ENCODE assay signal across 13 cellular contexts in genomic region chr7:24477376-24477775, GRCh38.
DNase-seq lines count a peak whose midpoint lies in the region; ATAC-seq, FAIRE-seq and TF ChIP-seq lines count a peak whose summit lies in the region.
"Had no signal": no experiment of that assay in that cellular context is flagged by ENCODE, and none has a peak within 500 bp of the region (broad histone marks: within the 10 kb centered on the region; RNA-seq: fewer than 3 reads in every experiment).

No MANE protein-coding gene starts in this region.

- H3K4me2 ChIP-seq in GM23338, result peak overlapping the region; percentile 53
- H3K4me2 ChIP-seq: BLaER1 had no signal

- TF ChIP-seq POLR2A in H54 (IDR thresholded peaks at IDR 0.05; ENCODE audit: low read depth, low read length), result no peak

- peak overlapping the region in 1 of 3 donors; percentile 36 for H3K9ac ChIP-seq in skeletal muscle tissue (ENCODE audit: low read depth in 1 of 3, low read length in 3 of 3)
- H3K9ac ChIP-seq: BLaER1 had no signal

- intact Hi-C loops in left lung (cut with DNase I), result no loop called here

- H3K27ac ChIP-seq in GM23338 (ENCODE audit: low read depth) (0 out of 2 replicates have a peak overlapping the region, but pooled peaks have one; percentile 20), left lung (no peak overlapping the region), skeletal muscle tissue (ENCODE audit: low read depth, low read length) (peak overlapping the region; percentile 52)
- H3K27ac ChIP-seq: BLaER1, cardiac muscle cell had no signal

- 0 out of 2 replicates have a peak, but pooled peaks cover 4% of the 10 kb centered on the region for H3K9me2 ChIP-seq in GM23338 (ENCODE audit: insufficient read depth)

- POLR2A ChIA-PET in WTC11 (lab: Charles Lee), result interaction anchor here (1.0 kb wide), 1 partner anchor 10 kb away, joined by 3 read pairs; no protein-coding TSS in a partner anchor

- CTCF ChIA-PET in WTC11 (lab: Charles Lee), result interaction anchor here (0.9 kb wide), 1 partner anchor 238 kb away, joined by 4 read pairs; no protein-coding TSS in a partner anchor

- H3K4me3 ChIP-seq in GM23338 (no peak overlapping the region), left lung (no peak overlapping the region), skeletal muscle tissue (ENCODE audit: low read length in 3 of 3) (peak overlapping the region in 1 of 3 donors; percentile 6)
- H3K4me3 ChIP-seq: BLaER1, cardiac muscle cell had no signal

- no peak for TF ChIP-seq CTCF in GM23338 (conservative IDR thresholded peaks at IDR 0.05; ENCODE audit: low read depth in 2 of 2)
- no peak for TF ChIP-seq CTCF in WTC11 (IDR thresholded peaks at IDR 0.05)
- no peak for TF ChIP-seq CTCF in left lung (IDR thresholded peaks at IDR 0.05)

- peaks cover 36% of the 10 kb centered on the region for H3K4me1 ChIP-seq in GM23338 (ENCODE audit: insufficient read depth)
- no peaks in the 10 kb centered on the region for H3K4me1 ChIP-seq in left lung
- peaks cover 8 to 31% (median 20%) of the 10 kb centered on the region in 3 donors for H3K4me1 ChIP-seq in skeletal muscle tissue (ENCODE audit: control insufficient read depth in 3 of 3, insufficient read depth in 3 of 3, low read length in 3 of 3)
- H3K4me1 ChIP-seq: BLaER1 had no signal

- no peak overlapping the region; the same call in 1 of the 2 replicates for H2AFZ ChIP-seq in GM23338

- no peaks in the 10 kb centered on the region for H4K20me1 ChIP-seq in GM23338 (replicated peaks; ENCODE audit: insufficient read depth)
- H4K20me1 ChIP-seq: BLaER1 had no signal

- no peaks in the 10 kb centered on the region; the same call in 2 of the 3 replicates for H3K36me3 Mint-ChIP-seq in GM23338 (ENCODE audit: low read depth)
- no peaks in the 10 kb centered on the region for H3K36me3 Mint-ChIP-seq in WTC11
- H3K36me3 Mint-ChIP-seq: activated CD8-positive, alpha-beta memory T cell treated with anti-CD3 and anti-CD28 coated beads, Interleukin-2, amount 10 ng/mL, durations not matched to agents 7 days and 5 days had no signal

- no peak for FAIRE-seq in H54 (lab: Jason Lieb, UNC)

- H3K27me3 Mint-ChIP-seq in GM23338 (ENCODE audit: insufficient read depth, low read depth, poor library complexity) (peaks cover 12% of the 10 kb centered on the region), WTC11 (ENCODE audit: low read depth) (peaks cover 15% of the 10 kb centered on the region)

- H3K36me3 ChIP-seq in GM23338 (ENCODE audit: insufficient read depth), result no peaks in the 10 kb centered on the region
- H3K36me3 ChIP-seq in left lung, result no peaks in the 10 kb centered on the region
- no peaks in the 10 kb centered on the region for H3K36me3 ChIP-seq in skeletal muscle tissue (ENCODE audit: control insufficient read depth in 3 of 3, insufficient read depth in 3 of 3, low read length in 3 of 3)
- H3K36me3 ChIP-seq: BLaER1, cardiac muscle cell had no signal

- H3K27me3 ChIP-seq in GM23338 (ENCODE audit: insufficient read depth) (no peaks in the 10 kb centered on the region; the same call in 1 of the 2 replicates), left lung (no peaks in the 10 kb centered on the region), skeletal muscle tissue (ENCODE audit: control insufficient read depth in 3 of 3, insufficient read depth in 3 of 3, low read length in 3 of 3) (no peaks in the 10 kb centered on the region)
- H3K27me3 ChIP-seq: BLaER1, cardiac muscle cell had no signal

- no peaks in the 10 kb centered on the region for H3K79me2 ChIP-seq in GM23338 (replicated peaks; ENCODE audit: insufficient read depth)

- H3K9me3 Mint-ChIP-seq in GM23338 (no peaks in the 10 kb centered on the region), WTC11 (peaks cover 4% of the 10 kb centered on the region; the same call in 1 of the 2 replicates)

- H3K4me1 Mint-ChIP-seq in GM23338, result peaks cover 46% of the 10 kb centered on the region
- peaks cover 40% of the 10 kb centered on the region for H3K4me1 Mint-ChIP-seq in WTC11
- H3K4me1 Mint-ChIP-seq: activated CD8-positive, alpha-beta memory T cell treated with anti-CD3 and anti-CD28 coated beads, Interleukin-2, amount 10 ng/mL, durations not matched to agents 7 days and 5 days had no signal

- H3K27ac Mint-ChIP-seq in GM23338, result peak overlapping the region; percentile 89
- no peak overlapping the region for H3K27ac Mint-ChIP-seq in WTC11
- H3K27ac Mint-ChIP-seq: activated CD8-positive, alpha-beta memory T cell treated with anti-CD3 and anti-CD28 coated beads, Interleukin-2, amount 10 ng/mL, durations not matched to agents 7 days and 5 days had no signal

- no peaks in the 10 kb centered on the region for H3K9me3 ChIP-seq in left lung
- no peaks in the 10 kb centered on the region for H3K9me3 ChIP-seq in skeletal muscle tissue (ENCODE audit: control insufficient read depth in 3 of 3, low read length in 3 of 3)
- H3K9me3 ChIP-seq: BLaER1 had no signal

- ATAC-seq in GM23338 (no peak), WTC11 (no peak), left lung (peak; percentile 14), GM18519 (IDR thresholded peaks at IDR 0.05; ENCODE audit: low FRiP score, unreplicated experiment) (no peak)
- ATAC-seq: activated CD8-positive, alpha-beta memory T cell treated with anti-CD3 and anti-CD28 coated beads, Interleukin-2, amount 10 ng/mL, durations not matched to agents 7 days and 5 days had no signal

- DNase-seq in GM23338 (ENCODE audit: low spot score), result no peak
- no peak for DNase-seq in WTC11 (ENCODE audit: low spot score)
- DNase-seq in left lung, result no peak
- DNase-seq in H54 (ENCODE audit: insufficient read length, low spot score), result no peak
- no peak for DNase-seq in NCI-H82 (lab: John Stamatoyannopoulos, UW)
- no peak for DNase-seq in NCI-H2196 (lab: John Stamatoyannopoulos, UW; ENCODE audit: unreplicated experiment)
- DNase-seq: activated CD8-positive, alpha-beta memory T cell treated with anti-CD3 and anti-CD28 coated beads, Interleukin-2, amount 10 ng/mL, durations not matched to agents 7 days and 5 days; activated naive CD4-positive, alpha-beta T cell treated with Interleukin-2 at 50 U/mL for 16 hours; NCI-H1048 had no signal

- no peak overlapping the region for H3K4me3 Mint-ChIP-seq in GM23338
- peak overlapping the region; percentile 10; the same call in 1 of the 2 replicates for H3K4me3 Mint-ChIP-seq in WTC11
- H3K4me3 Mint-ChIP-seq: activated CD8-positive, alpha-beta memory T cell treated with anti-CD3 and anti-CD28 coated beads, Interleukin-2, amount 10 ng/mL, durations not matched to agents 7 days and 5 days had no signal

- peaks cover 8% of the 10 kb centered on the region; the same call in 1 of the 2 replicates for H3F3A ChIP-seq in GM23338 (replicated peaks; ENCODE audit: low read depth)

TF ChIP-seq in GM23338, 12 proteins besides CTCF, POLR2A, EP300 and RAD21 (continues in another document):
- no peak for TF ChIP-seq ZNF114 (CRISPR knock-in tag; IDR thresholded peaks at IDR 0.05)
- no peak for TF ChIP-seq CREB1 (CRISPR knock-in tag; IDR thresholded peaks at IDR 0.05; ENCODE audit: low read depth)
- no peak for TF ChIP-seq JUNB (IDR thresholded peaks at IDR 0.05; ENCODE audit: unreplicated experiment)

TF ChIP-seq in WTC11, 78 proteins besides CTCF, POLR2A, EP300 and RAD21 (continues in another document):
- TF ChIP-seq OVOL2 (CRISPR knock-in tag; IDR thresholded peaks at IDR 0.05; ENCODE audit: borderline replicate concordance), result no peak
- TF ChIP-seq TEAD4 (CRISPR knock-in tag; IDR thresholded peaks at IDR 0.05), result no peak
- TF ChIP-seq ZBTB21 (CRISPR knock-in tag; IDR thresholded peaks at IDR 0.05; ENCODE audit: borderline replicate concordance), result no peak
- no peak for TF ChIP-seq NR3C1 (CRISPR knock-in tag; conservative IDR thresholded peaks at IDR 0.05; ENCODE audit: low read depth)
- no peak for TF ChIP-seq ZNF423 (CRISPR knock-in tag; IDR thresholded peaks at IDR 0.05)
- TF ChIP-seq ERG (CRISPR knock-in tag; IDR thresholded peaks at IDR 0.05), result no peak
- no peak for TF ChIP-seq ZMAT4 (CRISPR knock-in tag; IDR thresholded peaks at IDR 0.05)
- TF ChIP-seq JUN (CRISPR knock-in tag; IDR thresholded peaks at IDR 0.05), result no peak
- TF ChIP-seq AR (CRISPR knock-in tag; IDR thresholded peaks at IDR 0.05), result no peak
- TF ChIP-seq FOXK1 (CRISPR knock-in tag; IDR thresholded peaks at IDR 0.05), result no peak
- TF ChIP-seq RELA (CRISPR knock-in tag; IDR thresholded peaks at IDR 0.05; ENCODE audit: borderline replicate concordance), result no peak

Comparison
In these comparisons a context has a peak if more than half of its experiments do, and no peak if none do; other contexts are left out.
1. H3K27ac ChIP-seq: peak in GM23338 (single experiment) and skeletal muscle tissue (single experiment); none in left lung (0 of 2).